In the genomic region with DNA sequence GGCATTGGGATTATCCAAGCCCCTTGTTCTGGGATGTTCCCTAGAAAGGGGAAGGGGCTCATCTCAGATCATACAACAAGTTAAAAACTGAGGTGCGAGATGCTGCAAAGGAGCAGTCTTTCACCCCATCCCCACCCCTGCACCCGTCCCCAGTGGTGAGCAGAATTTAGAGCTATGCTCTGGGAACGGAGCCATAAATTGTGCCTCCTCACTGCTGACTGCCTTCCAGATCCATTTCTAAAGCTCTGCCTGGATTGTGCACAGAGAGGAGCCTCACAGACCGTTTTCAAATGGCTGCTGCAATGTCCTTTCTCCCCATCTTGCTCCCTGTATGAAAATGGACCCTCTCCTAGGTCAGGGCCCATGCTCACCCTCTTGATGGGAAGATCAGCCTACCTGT, we compare ENCODE assay signal across 20 cellular contexts. TPM values are rescaled to one million over a fixed set of nuclear protein-coding genes. Genes with fewer than 3 reads are reported as not detected.
"Had no signal": no experiment of that assay in that cellular context is flagged by ENCODE, and none has a peak within 500 bp of the region (broad histone marks: within the 10 kb centered on the region; RNA-seq: fewer than 3 reads in every experiment).

No MANE protein-coding gene starts in this region.

- H3K27ac ChIP-seq: cardiac muscle cell, coronary artery, left lung, psoas muscle, stomach, thyroid gland, uterus had no signal

- H3K4me1 ChIP-seq: left lung, psoas muscle, stomach, thyroid gland, uterus had no signal

- H3K9me3 ChIP-seq: psoas muscle, SK-N-SH, thyroid gland, uterus had no signal

- DNase-seq: activated CD4-positive, alpha-beta T cell treated with anti-CD3 and anti-CD28 coated beads, Interleukin-2, amount 50 U/mL, for 4 hours; activated CD4-positive, CD25-positive, alpha-beta regulatory T cell treated with anti-CD3 and anti-CD28 coated beads, Interleukin-2, amount 50 U/mL, for 72 hours; activated naive CD4-positive, alpha-beta T cell treated with anti-CD3 and anti-CD28 coated beads, Interleukin-2, amount 50 U/mL, for 16 hours; activated T-cell treated with anti-CD3 and anti-CD28 coated beads, Interleukin-2, amount 50 U/mL, for 1 hour; effector memory CD4-positive, alpha-beta T cell; foreskin melanocyte; left lung; mesenchymal stem cell; psoas muscle; SK-N-SH; stimulated activated CD4-positive, alpha-beta T cell treated with anti-CD3 and anti-CD28 coated beads, Interleukin-12 subunit alpha, Interleukin-12 subunit beta, amount 100 ng/mL, for 4 hours; stomach; T-cell; T1000; thyroid gland; uterus had no signal

- H3K27me3 ChIP-seq: thyroid gland, uterus had no signal

- H3K4me3 ChIP-seq: cardiac muscle cell, coronary artery, left lung, psoas muscle, stomach, thyroid gland, uterus had no signal

- H3K36me3 ChIP-seq: cardiac muscle cell, left lung, stomach, thyroid gland, uterus had no signal

- ATAC-seq: left lung, T-cell had no signal

RNA-seq across cellular contexts. Expression of gene SLC25A48, which starts 8.3 kb away (rescaled TPM):
- total RNA-seq: activated T-helper 2 cell treated with anti-CD3 and anti-CD28 coated beads, Interferon-gamma antibody, Interleukin-2, Interleukin-4, amounts not matched to agents 10 μg/mL and 5 μg/mL and 100 μg/mL, durations not matched to agents 14 hours and 24 hours and 36 hours; T-cell had no signal

RNA-seq across cellular contexts. Expression of gene IL9, which starts 52.9 kb away (rescaled TPM):
- total RNA-seq: cardiac muscle cell, left lung, psoas muscle, stomach, T-cell, thyroid gland, uterus had no signal
- polyA plus RNA-seq: adipose tissue, cardiac muscle cell, psoas muscle, SK-N-SH, stomach had no signal
